ENCODE assay signal across 27 cellular contexts in the genomic region with DNA sequence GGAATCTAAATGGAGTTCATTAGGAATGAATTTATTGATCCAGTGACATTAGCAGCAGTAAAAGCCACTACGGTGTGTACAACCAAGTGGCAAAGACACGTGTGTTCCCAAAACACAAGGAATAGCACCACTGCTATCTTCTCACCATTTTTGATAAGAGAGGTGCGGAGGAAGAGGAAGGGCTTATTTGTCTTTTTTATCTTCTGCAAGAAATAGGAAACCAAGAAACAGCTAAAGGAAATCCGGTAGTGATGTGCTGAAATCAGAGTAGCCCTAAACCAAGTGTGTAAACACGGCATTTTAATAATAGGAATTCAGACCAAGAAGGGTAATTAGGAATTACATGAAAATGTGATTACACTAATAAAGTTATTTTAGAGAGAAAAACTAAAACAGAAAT. TPM values are rescaled to one million over a fixed set of nuclear protein-coding genes. Genes with fewer than 3 reads are reported as not detected.
DNase-seq lines count a peak whose midpoint lies in the region; TF ChIP-seq lines count a peak whose summit lies in the region.
"Had no signal": no experiment of that assay in that cellular context is flagged by ENCODE, and none has a peak within 500 bp of the region (broad histone marks: within the 10 kb centered on the region; RNA-seq: fewer than 3 reads in every experiment).

No MANE protein-coding gene starts in this region.

- no peaks in the 10 kb centered on the region for H3K9me3 ChIP-seq in endodermal cell (ENCODE audit: control insufficient read depth, low read length)
- H3K9me3 ChIP-seq in thymus (ENCODE audit: control insufficient read depth) = no peaks in the 10 kb centered on the region
- H3K9me3 ChIP-seq: BE2C, heart left ventricle, suprapubic skin had no signal

- H3K9ac ChIP-seq in endodermal cell (ENCODE audit: extremely low read depth, low read length, poor library complexity, severe bottlenecking) = no peak overlapping the region

- peaks cover 19% of the 10 kb centered on the region for H3K4me1 Mint-ChIP-seq in activated naive CD4-positive, alpha-beta T cell treated with anti-CD3 and anti-CD28 coated beads, Interleukin-2, amount 10 ng/mL, durations not matched to agents 7 days and 5 days
- H3K4me1 Mint-ChIP-seq in T-helper 2 cell treated with Interferon-gamma antibody and Interleukin-4, amounts not matched to agents 5 μg/mL and 100 μg/mL, for 36 hours (ENCODE audit: low read depth) = peaks cover 14% of the 10 kb centered on the region
- peaks cover 21% of the 10 kb centered on the region for H3K4me1 Mint-ChIP-seq in endodermal cell

- peak overlapping the region; percentile 33 for H3K27ac Mint-ChIP-seq in activated naive CD4-positive, alpha-beta T cell treated with anti-CD3 and anti-CD28 coated beads, Interleukin-2, amount 10 ng/mL, durations not matched to agents 7 days and 5 days
- no peak overlapping the region for H3K27ac Mint-ChIP-seq in T-helper 2 cell treated with Interferon-gamma antibody and Interleukin-4, amounts not matched to agents 5 μg/mL and 100 μg/mL, for 36 hours
- H3K27ac Mint-ChIP-seq in endodermal cell = no peak overlapping the region
- H3K27ac Mint-ChIP-seq: activated CD4-positive, alpha-beta T cell treated with anti-CD3 and anti-CD28 coated beads, Interleukin-2, amount 10 ng/mL, durations not matched to agents 7 days and 5 days had no signal

- no peak overlapping the region for H3K4me3 Mint-ChIP-seq in activated naive CD4-positive, alpha-beta T cell treated with anti-CD3 and anti-CD28 coated beads, Interleukin-2, amount 10 ng/mL, durations not matched to agents 7 days and 5 days
- H3K4me3 Mint-ChIP-seq in T-helper 2 cell treated with Interferon-gamma antibody and Interleukin-4, amounts not matched to agents 5 μg/mL and 100 μg/mL, for 36 hours = peak overlapping the region; percentile 52
- H3K4me3 Mint-ChIP-seq in endodermal cell = no peak overlapping the region
- H3K4me3 Mint-ChIP-seq: activated CD4-positive, alpha-beta T cell treated with anti-CD3 and anti-CD28 coated beads, Interleukin-2, amount 10 ng/mL, durations not matched to agents 7 days and 5 days had no signal

- H3K27ac ChIP-seq in endodermal cell (ENCODE audit: low read depth, low read length) (no peak overlapping the region), thymus (ENCODE audit: low read depth) (peak overlapping the region; percentile 3)
- H3K27ac ChIP-seq: heart left ventricle, HL-60, RWPE1, SK-N-MC, suprapubic skin had no signal

- no peaks in the 10 kb centered on the region for H3K36me3 ChIP-seq in endodermal cell (ENCODE audit: control insufficient read depth, insufficient read depth, low read length)
- H3K36me3 ChIP-seq in thymus (ENCODE audit: control insufficient read depth, insufficient read depth) = no peaks in the 10 kb centered on the region
- H3K36me3 ChIP-seq: BE2C, heart left ventricle, suprapubic skin had no signal

- H3K27me3 Mint-ChIP-seq in activated naive CD4-positive, alpha-beta T cell treated with anti-CD3 and anti-CD28 coated beads, Interleukin-2, amount 10 ng/mL, durations not matched to agents 7 days and 5 days = peaks cover 9% of the 10 kb centered on the region
- peaks cover 21% of the 10 kb centered on the region for H3K27me3 Mint-ChIP-seq in T-helper 2 cell treated with Interferon-gamma antibody and Interleukin-4, amounts not matched to agents 5 μg/mL and 100 μg/mL, for 36 hours (ENCODE audit: low read depth)
- H3K27me3 Mint-ChIP-seq in endodermal cell (ENCODE audit: insufficient read depth) = no peaks in the 10 kb centered on the region

- peaks cover 10% of the 10 kb centered on the region for H3K9me3 Mint-ChIP-seq in activated naive CD4-positive, alpha-beta T cell treated with anti-CD3 and anti-CD28 coated beads, Interleukin-2, amount 10 ng/mL, durations not matched to agents 7 days and 5 days
- H3K9me3 Mint-ChIP-seq in T-helper 2 cell treated with Interferon-gamma antibody and Interleukin-4, amounts not matched to agents 5 μg/mL and 100 μg/mL, for 36 hours = peaks cover 10% of the 10 kb centered on the region
- no peaks in the 10 kb centered on the region for H3K9me3 Mint-ChIP-seq in endodermal cell

- CTCF ChIA-PET in activated naive CD4-positive, alpha-beta T cell treated with anti-CD3 and anti-CD28 coated beads, Interleukin-2, amount 10 ng/mL, durations not matched to agents 7 days and 5 days (lab: Charles Lee) = interaction anchor here (0.9 kb wide), 1 partner anchor 191 kb away, joined by 3 read pairs; no protein-coding TSS in a partner anchor

- no peak for DNase-seq in activated naive CD4-positive, alpha-beta T cell treated with anti-CD3 and anti-CD28 coated beads, Interleukin-2, amount 10 ng/mL, durations not matched to agents 7 days and 5 days
- no peak for DNase-seq in activated naive CD4-positive, alpha-beta T cell (lab: John Stamatoyannopoulos, UW)
- no peak for DNase-seq in T-helper 2 cell treated with Interferon-gamma antibody and Interleukin-4, amounts not matched to agents 5 μg/mL and 100 μg/mL, for 36 hours (ENCODE audit: low spot score)
- DNase-seq in endodermal cell (no peak), MV-4-11 (lab: John Stamatoyannopoulos, UW) (no peak), C1 segment of cervical spinal cord (lab: John Stamatoyannopoulos, UW) (no peak), NCI-H748 treated with DMSO at 0.1 percent for 48 hours (lab: John Stamatoyannopoulos, UW) (no peak)
- DNase-seq: activated CD4-positive, alpha-beta T cell treated with anti-CD3 and anti-CD28 coated beads, Interleukin-2, amount 10 ng/mL, durations not matched to agents 7 days and 5 days; activated CD8-positive, alpha-beta memory T cell treated with anti-CD3 and anti-CD28 coated beads, Interleukin-2, amount 50 U/mL, for 48 hours; activated gamma-delta T cell; BE2C; caudate nucleus; dermis blood vessel endothelial cell; EL; heart left ventricle; left cardiac atrium; mammary epithelial cell; NCI-H1105; NCI-H1930; NCI-H69; retina had no signal

- H3K27me3 ChIP-seq in endodermal cell (ENCODE audit: control insufficient read depth, insufficient read depth, low read length, poor library complexity, severe bottlenecking) = no peaks in the 10 kb centered on the region
- no peaks in the 10 kb centered on the region for H3K27me3 ChIP-seq in thymus (ENCODE audit: control insufficient read depth, insufficient read depth)
- H3K27me3 ChIP-seq: suprapubic skin had no signal

- H3K4me1 ChIP-seq in endodermal cell (ENCODE audit: control insufficient read depth, insufficient read depth, low read length) (peaks cover 6% of the 10 kb centered on the region), thymus (ENCODE audit: control insufficient read depth, insufficient read depth, low read length) (no peaks in the 10 kb centered on the region)
- H3K4me1 ChIP-seq: BE2C, heart left ventricle, suprapubic skin had no signal

- H3K36me3 Mint-ChIP-seq in activated naive CD4-positive, alpha-beta T cell treated with anti-CD3 and anti-CD28 coated beads, Interleukin-2, amount 10 ng/mL, durations not matched to agents 7 days and 5 days = peaks cover 11% of the 10 kb centered on the region
- peaks cover 2% of the 10 kb centered on the region for H3K36me3 Mint-ChIP-seq in T-helper 2 cell treated with Interferon-gamma antibody and Interleukin-4, amounts not matched to agents 5 μg/mL and 100 μg/mL, for 36 hours (ENCODE audit: low read depth)
- H3K36me3 Mint-ChIP-seq in endodermal cell (ENCODE audit: low read depth) = no peaks in the 10 kb centered on the region

- H3K4me3 ChIP-seq in endodermal cell (ENCODE audit: low read length) (peak overlapping the region; percentile 36), thymus (ENCODE audit: low read length) (no peak overlapping the region)
- H3K4me3 ChIP-seq: heart left ventricle, SK-N-MC, smooth muscle cell, suprapubic skin had no signal

- 90% methylated on average over 4 to 5 of the region's 5 CpGs for WGBS in endodermal cell (ENCODE audit: insufficient coverage in 1 of 2, insufficient read length in 1 of 2), 2 experiments
- 35% methylated on average over 5 of the region's 5 CpGs for WGBS in thymus

- TF ChIP-seq CTCF in endodermal cell (conservative IDR thresholded peaks at IDR 0.05) = no peak

RNA-seq across cellular contexts. Expression of gene SCYL3, which starts 9.1 kb away (rescaled TPM):
- total RNA-seq in endodermal cell = 1 to 10 TPM; 7.9 to 8.1 TPM
- 7.9 TPM for polyA plus RNA-seq in endodermal cell (2013, experiment 1 of 2)
- polyA plus RNA-seq in endodermal cell (2013, experiment 2 of 2) = 6.7 TPM
- 10.0 TPM for polyA plus RNA-seq in thymus
